Comparison of ENCODE assay signal across 35 cellular contexts in the genomic region with DNA sequence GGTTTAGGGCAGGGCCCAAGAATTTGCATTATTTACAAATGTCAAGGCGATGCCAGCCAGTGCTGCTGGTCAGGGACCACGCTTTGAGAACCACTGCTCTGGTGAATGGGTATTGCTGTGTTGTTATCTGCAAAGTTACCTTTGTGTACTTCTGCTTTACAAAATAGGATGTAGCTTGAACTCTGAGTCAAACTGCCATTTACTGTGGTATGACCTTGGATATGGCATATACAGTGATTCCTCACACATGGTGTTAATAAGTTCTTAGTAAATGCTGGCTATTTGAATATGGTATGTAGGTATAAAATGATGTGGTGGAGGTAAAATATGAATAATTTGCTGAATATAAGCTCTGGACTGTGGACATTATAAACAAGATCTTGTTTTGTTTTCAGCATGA.
"Had no signal": no experiment of that assay in that cellular context is flagged by ENCODE, and none has a peak within 500 bp of the region (broad histone marks: within the 10 kb centered on the region; RNA-seq: fewer than 3 reads in every experiment).

No MANE protein-coding gene starts in this region.

- H3K9me3 ChIP-seq: esophagus muscularis mucosa, gastrocnemius medialis, heart left ventricle had no signal

- H3K9me3 Mint-ChIP-seq: activated CD4-positive, alpha-beta memory T cell treated with anti-CD3 and anti-CD28 coated beads for 36 hours; activated CD4-positive, alpha-beta T cell treated with anti-CD3 and anti-CD28 coated beads, Interleukin-2, amount 10 ng/mL, durations not matched to agents 24 days and 14 days; activated naive CD4-positive, alpha-beta T cell treated with anti-CD3 and anti-CD28 coated beads, Interleukin-2, amount 10 ng/mL, durations not matched to agents 7 days and 5 days; activated T-helper 1 cell treated with anti-CD3 and anti-CD28 coated beads, Interleukin-12 subunit alpha, Interleukin-12 subunit beta, Interleukin-2, Interleukin-4 antibody, amounts not matched to agents 30 ng/mL and 10 ng/mL and 1 ng/mL, durations not matched to agents 14 hours and 24 hours and 36 hours; activated T-helper 2 cell treated with anti-CD3 and anti-CD28 coated beads, Interferon-gamma antibody, Interleukin-2, Interleukin-4, amounts not matched to agents 10 μg/mL and 5 μg/mL and 100 μg/mL, durations not matched to agents 14 hours and 24 hours and 36 hours; central memory CD8-positive, alpha-beta T cell; dendritic cell treated with granulocyte-macrophage colony-stimulating factor and Interleukin-4, amounts not matched to agents 40 ng/mL and 50 ng/mL, for 4 days; endodermal cell; T-helper 2 cell treated with Interferon-gamma antibody and Interleukin-4, amounts not matched to agents 5 μg/mL and 100 μg/mL, for 36 hours had no signal

- H3K27me3 ChIP-seq: brain microvascular endothelial cell, dorsolateral prefrontal cortex, esophagus muscularis mucosa, foreskin keratinocyte, gastrocnemius medialis, heart left ventricle had no signal

- H3K27me3 Mint-ChIP-seq: activated CD4-positive, alpha-beta memory T cell treated with anti-CD3 and anti-CD28 coated beads for 36 hours; activated CD4-positive, alpha-beta T cell treated with anti-CD3 and anti-CD28 coated beads, Interleukin-2, amount 10 ng/mL, durations not matched to agents 24 days and 14 days; activated naive CD4-positive, alpha-beta T cell treated with anti-CD3 and anti-CD28 coated beads, Interleukin-2, amount 10 ng/mL, durations not matched to agents 7 days and 5 days; activated naive CD8-positive, alpha-beta T cell; central memory CD8-positive, alpha-beta T cell; dendritic cell treated with granulocyte-macrophage colony-stimulating factor and Interleukin-4, amounts not matched to agents 40 ng/mL and 50 ng/mL, for 4 days; T-helper 17 cell had no signal

- H3K4me1 Mint-ChIP-seq: activated CD4-positive, alpha-beta T cell treated with anti-CD3 and anti-CD28 coated beads for 36 hours; activated CD4-positive, alpha-beta T cell treated with anti-CD3 and anti-CD28 coated beads, Interleukin-2, amount 10 ng/mL, durations not matched to agents 24 days and 14 days; activated CD8-positive, alpha-beta memory T cell treated with anti-CD3 and anti-CD28 coated beads, Interleukin-2, amount 10 ng/mL, durations not matched to agents 7 days and 5 days; activated naive CD4-positive, alpha-beta T cell treated with anti-CD3 and anti-CD28 coated beads, Interleukin-2, amount 10 ng/mL, durations not matched to agents 7 days and 5 days; central memory CD8-positive, alpha-beta T cell; T-helper 17 cell had no signal

- H3K27ac Mint-ChIP-seq: activated CD4-positive, alpha-beta memory T cell treated with anti-CD3 and anti-CD28 coated beads for 36 hours; activated CD4-positive, alpha-beta T cell treated with anti-CD3 and anti-CD28 coated beads for 36 hours; activated CD4-positive, alpha-beta T cell treated with anti-CD3 and anti-CD28 coated beads, Interleukin-2, amount 10 ng/mL, durations not matched to agents 24 days and 14 days; activated CD8-positive, alpha-beta memory T cell treated with anti-CD3 and anti-CD28 coated beads, Interleukin-2, amount 10 ng/mL, durations not matched to agents 7 days and 5 days; activated CD8-positive, alpha-beta T cell treated with anti-CD3 and anti-CD28 coated beads, Interleukin-2, amount 10 ng/mL, durations not matched to agents 7 days and 5 days; activated naive CD4-positive, alpha-beta T cell treated with anti-CD3 and anti-CD28 coated beads, Interleukin-2, amount 10 ng/mL, durations not matched to agents 7 days and 5 days; activated naive CD8-positive, alpha-beta T cell; activated T-helper 1 cell treated with anti-CD3 and anti-CD28 coated beads, Interleukin-12 subunit alpha, Interleukin-12 subunit beta, Interleukin-2, Interleukin-4 antibody, amounts not matched to agents 30 ng/mL and 10 ng/mL and 1 ng/mL, durations not matched to agents 14 hours and 24 hours and 36 hours; activated T-helper 2 cell treated with anti-CD3 and anti-CD28 coated beads, Interferon-gamma antibody, Interleukin-2, Interleukin-4, amounts not matched to agents 10 μg/mL and 5 μg/mL and 100 μg/mL, durations not matched to agents 14 hours and 24 hours and 36 hours; dendritic cell treated with granulocyte-macrophage colony-stimulating factor and Interleukin-4, amounts not matched to agents 40 ng/mL and 50 ng/mL, for 4 days; endodermal cell; T-helper 17 cell; T-helper 2 cell treated with Interferon-gamma antibody and Interleukin-4, amounts not matched to agents 5 μg/mL and 100 μg/mL, for 36 hours had no signal

- H3K36me3 Mint-ChIP-seq: activated CD4-positive, alpha-beta memory T cell treated with anti-CD3 and anti-CD28 coated beads for 36 hours; activated CD8-positive, alpha-beta memory T cell treated with anti-CD3 and anti-CD28 coated beads, Interleukin-2, amount 10 ng/mL, durations not matched to agents 7 days and 5 days; activated naive CD4-positive, alpha-beta T cell treated with anti-CD3 and anti-CD28 coated beads, Interleukin-2, amount 10 ng/mL, durations not matched to agents 7 days and 5 days; activated naive CD8-positive, alpha-beta T cell had no signal

- ATAC-seq: activated CD4-positive, alpha-beta T cell treated with anti-CD3 and anti-CD28 coated beads for 36 hours; activated CD8-positive, alpha-beta memory T cell treated with anti-CD3 and anti-CD28 coated beads, Interleukin-2, amount 10 ng/mL, durations not matched to agents 7 days and 5 days; activated CD8-positive, alpha-beta T cell treated with anti-CD3 and anti-CD28 coated beads, Interleukin-2, amount 10 ng/mL, durations not matched to agents 7 days and 5 days; foreskin keratinocyte; gastrocnemius medialis; heart left ventricle; T-helper 17 cell had no signal

- H3K4me3 ChIP-seq: coronary artery, dorsolateral prefrontal cortex, esophagus muscularis mucosa, gastrocnemius medialis, heart left ventricle had no signal

- H3K27ac ChIP-seq: brain microvascular endothelial cell, coronary artery, dorsolateral prefrontal cortex, esophagus muscularis mucosa, foreskin keratinocyte, gastrocnemius medialis, heart left ventricle had no signal

- H3K36me3 ChIP-seq: brain microvascular endothelial cell, esophagus muscularis mucosa, gastrocnemius medialis, heart left ventricle had no signal

- DNase-seq: activated CD4-positive, alpha-beta memory T cell treated with anti-CD3 and anti-CD28 coated beads for 36 hours; activated CD4-positive, alpha-beta T cell treated with anti-CD3 and anti-CD28 coated beads for 36 hours; activated CD4-positive, alpha-beta T cell treated with anti-CD3 and anti-CD28 coated beads, Interleukin-2, amount 10 ng/mL, durations not matched to agents 24 days and 14 days; activated CD4-positive, CD25-positive, alpha-beta regulatory T cell; activated CD4-positive, CD25-positive, alpha-beta regulatory T cell treated with anti-CD3 and anti-CD28 coated beads, Interleukin-2, amount 50 U/mL, for 72 hours; activated CD8-positive, alpha-beta memory T cell treated with anti-CD3 and anti-CD28 coated beads, Interleukin-2, amount 10 ng/mL, durations not matched to agents 7 days and 5 days; activated CD8-positive, alpha-beta memory T cell treated with anti-CD3 and anti-CD28 coated beads, Interleukin-2, amount 50 U/mL, for 4 hours; activated CD8-positive, alpha-beta T cell treated with anti-CD3 and anti-CD28 coated beads, Interleukin-2, amount 10 ng/mL, durations not matched to agents 7 days and 5 days; activated gamma-delta T cell; activated naive CD4-positive, alpha-beta T cell; activated naive CD4-positive, alpha-beta T cell treated with anti-CD3 and anti-CD28 coated beads, Interleukin-2, amount 10 ng/mL, durations not matched to agents 7 days and 5 days; activated T-cell treated with anti-CD3 and anti-CD28 coated beads, Interleukin-2, amount 50 U/mL, for 1 hour; activated T-cell treated with anti-CD3 and anti-CD28 coated beads, Interleukin-2, amount 50 U/mL, for 48 hours; amniotic stem cell; anterior cingulate cortex; brain microvascular endothelial cell; dorsolateral prefrontal cortex; effector memory CD4-positive, alpha-beta T cell; endodermal cell; erythroblast; foreskin keratinocyte; gastrocnemius medialis; glutamatergic neuron; heart left ventricle; T-helper 1 cell; T-helper 17 cell; T1000 had no signal

- H3K4me3 Mint-ChIP-seq: activated CD4-positive, alpha-beta memory T cell treated with anti-CD3 and anti-CD28 coated beads for 36 hours; activated CD4-positive, alpha-beta T cell treated with anti-CD3 and anti-CD28 coated beads for 36 hours; activated CD4-positive, alpha-beta T cell treated with anti-CD3 and anti-CD28 coated beads, Interleukin-2, amount 10 ng/mL, durations not matched to agents 24 days and 14 days; activated CD8-positive, alpha-beta memory T cell treated with anti-CD3 and anti-CD28 coated beads, Interleukin-2, amount 10 ng/mL, durations not matched to agents 7 days and 5 days; activated CD8-positive, alpha-beta T cell treated with anti-CD3 and anti-CD28 coated beads, Interleukin-2, amount 10 ng/mL, durations not matched to agents 7 days and 5 days; activated naive CD4-positive, alpha-beta T cell treated with anti-CD3 and anti-CD28 coated beads, Interleukin-2, amount 10 ng/mL, durations not matched to agents 7 days and 5 days; activated naive CD8-positive, alpha-beta T cell; activated T-helper 1 cell treated with anti-CD3 and anti-CD28 coated beads, Interleukin-12 subunit alpha, Interleukin-12 subunit beta, Interleukin-2, Interleukin-4 antibody, amounts not matched to agents 30 ng/mL and 10 ng/mL and 1 ng/mL, durations not matched to agents 14 hours and 24 hours and 36 hours; central memory CD8-positive, alpha-beta T cell; dendritic cell treated with granulocyte-macrophage colony-stimulating factor and Interleukin-4, amounts not matched to agents 40 ng/mL and 50 ng/mL, for 4 days; endodermal cell; T-helper 17 cell; T-helper 2 cell treated with Interferon-gamma antibody and Interleukin-4, amounts not matched to agents 5 μg/mL and 100 μg/mL, for 36 hours had no signal
